In genomic region chr11:18698341-18699268, GRCh38 we compare ENCODE assay signal across 8 cellular contexts. TPM values are rescaled to one million over a fixed set of nuclear protein-coding genes. Genes with fewer than 3 reads are reported as not detected.
DNase-seq lines count a peak whose midpoint lies in the region; ATAC-seq, FAIRE-seq and TF ChIP-seq lines count a peak whose summit lies in the region.

TMEM86A (plus strand) TSS chr11:18698779; CDS start chr11:18698887, 108 bp downstream.

- peaks cover 5% of the 10 kb centered on the region for H3K27me3 Mint-ChIP-seq in activated naive CD8-positive, alpha-beta T cell treated with anti-CD3 and anti-CD28 coated beads, Interleukin-2, amount 50 U/mL, for 24 hours

- H3K36me3 Mint-ChIP-seq in activated naive CD8-positive, alpha-beta T cell treated with anti-CD3 and anti-CD28 coated beads, Interleukin-2, amount 50 U/mL, for 24 hours (ENCODE audit: low read depth), result no peaks in the 10 kb centered on the region

- H3K4me3 Mint-ChIP-seq in activated naive CD8-positive, alpha-beta T cell treated with anti-CD3 and anti-CD28 coated beads, Interleukin-2, amount 50 U/mL, for 24 hours, result peak within 1 kb of the TSS; percentile 75

- peaks cover 18% of the 10 kb centered on the region for H3K4me1 Mint-ChIP-seq in activated naive CD8-positive, alpha-beta T cell treated with anti-CD3 and anti-CD28 coated beads, Interleukin-2, amount 50 U/mL, for 24 hours

- H3K4me1 ChIP-seq in pancreas (peaks cover 0 to 6% (median 0%) of the 10 kb centered on the region in 3 donors), thymus (ENCODE audit: control insufficient read depth, insufficient read depth, low read length) (peaks cover 9% of the 10 kb centered on the region)

- H3K27me3 ChIP-seq in pancreas (no peaks in the 10 kb centered on the region), thymus (ENCODE audit: control insufficient read depth, insufficient read depth) (no peaks in the 10 kb centered on the region)

- peak within 1 kb of the TSS; percentile 62 to 80 (median 71) for H3K27ac ChIP-seq in pancreas
- H3K27ac ChIP-seq in thymus (ENCODE audit: low read depth), result peak within 1 kb of the TSS; percentile 85

- H3K27ac Mint-ChIP-seq in activated naive CD8-positive, alpha-beta T cell treated with anti-CD3 and anti-CD28 coated beads, Interleukin-2, amount 50 U/mL, for 24 hours, result no peak within 1 kb of the TSS

- no peak for TF ChIP-seq CTCF in pancreas (IDR thresholded peaks at IDR 0.05)

- H3K4me3 ChIP-seq in GM08714 (ENCODE audit: low read length) (peak within 1 kb of the TSS; percentile 63; the same call in 1 of the 2 replicates), pancreas (peak within 1 kb of the TSS; percentile 77 to 92 (median 84)), thymus (ENCODE audit: low read length) (peak within 1 kb of the TSS; percentile 85)

- peak; percentile 93 for ATAC-seq in HG02588 (IDR thresholded peaks at IDR 0.05; ENCODE audit: unreplicated experiment)
- ATAC-seq in activated naive CD8-positive, alpha-beta T cell treated with anti-CD3 and anti-CD28 coated beads, Interleukin-2, amount 50 U/mL, for 24 hours, result peak; percentile 88
- peak; percentile 96 for ATAC-seq in Right ventricle myocardium superior (ENCODE audit: poor library complexity)
- peak; percentile 92 to 98 (median 96) for ATAC-seq in pancreas

- DNase-seq in NCI-H1092 (lab: John Stamatoyannopoulos, UW), result peak; percentile 86
- peak; percentile 82 for DNase-seq in SW480 (ENCODE audit: low spot score)
- DNase-seq in activated naive CD8-positive, alpha-beta T cell treated with anti-CD3 and anti-CD28 coated beads, Interleukin-2, amount 50 U/mL, for 24 hours, result peak; percentile 90
- DNase-seq in Right ventricle myocardium superior, result peak; percentile 97
- DNase-seq in pancreas, result peak; percentile 90 to 98 (median 96)

- H3K9me3 ChIP-seq in pancreas (no peaks in the 10 kb centered on the region), thymus (ENCODE audit: control insufficient read depth) (no peaks in the 10 kb centered on the region)

- intact Hi-C loops in Right ventricle myocardium superior (cut with DNase I) (no loop called here), pancreas (cut with DNase I) (no loop called here)

- FAIRE-seq in pancreas (lab: Jason Lieb, UNC), result no peak

- H3K36me3 ChIP-seq in pancreas (no peaks in the 10 kb centered on the region), thymus (ENCODE audit: control insufficient read depth, insufficient read depth) (peaks cover 7% of the 10 kb centered on the region)

- H3K9me3 Mint-ChIP-seq in activated naive CD8-positive, alpha-beta T cell treated with anti-CD3 and anti-CD28 coated beads, Interleukin-2, amount 50 U/mL, for 24 hours, result no peaks in the 10 kb centered on the region

- WGBS in pancreas, 2 donors, result 1% methylated on average over 83 to 98 of the region's 98 CpGs
- under 1% methylated on average over 98 of the region's 98 CpGs for WGBS in thymus

RNA-seq across cellular contexts. Expression of gene TMEM86A, which starts in this region (rescaled TPM):
- 4.3 TPM for total RNA-seq in Right ventricle myocardium superior
- 1 to 10 TPM; 2.5 to 9.3 (median 2.9) TPM for total RNA-seq in pancreas
- 1 to 10 TPM; 1.4 to 2.4 TPM for polyA plus RNA-seq in pancreas
- 1.9 TPM for polyA plus RNA-seq in thymus

Comparison
In these comparisons a context has a peak if more than half of its experiments do, and no peak if none do; other contexts are left out.
1. Peak in every context shown above with its lines: DNase-seq, ATAC-seq, H3K4me3 ChIP-seq and H3K27ac ChIP-seq.